9 cellular contexts compared by ENCODE assay signal in genomic region chr16:88920618-88921602, GRCh38. TPM values are rescaled to one million over a fixed set of nuclear protein-coding genes. Genes with fewer than 3 reads are reported as not detected.
DNase-seq lines count a peak whose midpoint lies in the region; ATAC-seq, FAIRE-seq and TF ChIP-seq lines count a peak whose summit lies in the region.
"Had no signal": no experiment of that assay in that cellular context is flagged by ENCODE, and none has a peak within 500 bp of the region (broad histone marks: within the 10 kb centered on the region; RNA-seq: fewer than 3 reads in every experiment).

No MANE protein-coding gene starts in this region.

- H2BK5ac ChIP-seq in H1 (ENCODE audit: low read depth, low read length): peak overlapping the region; percentile 35; the same call in 1 of the 2 replicates

- CTCF ChIA-PET in H1 (lab: Charles Lee; ENCODE audit: partially characterized antibody): interaction anchor here (1.2 kb wide), 1 partner anchor 9 kb away, joined by 3 read pairs; no protein-coding TSS in a partner anchor

- H4K20me1 ChIP-seq in DOHH2 (ENCODE audit: control insufficient read depth, insufficient read depth, low read depth, low read length) (peaks cover 31% of the 10 kb centered on the region), H1 (replicated peaks in 1 of 2; ENCODE audit: control insufficient read depth in 1 of 2, insufficient read depth in 2 of 2, low read length in 2 of 2) (peaks cover 0 to 5% of the 10 kb centered on the region in 2 experiments)

- peak; percentile 39 for DNase-seq in NB4 (ENCODE audit: low read depth)
- no peak for DNase-seq in H1 (ENCODE audit: low read depth in 1 of 2, low spot score in 2 of 2)
- peak in 3 of 5 donors; percentile 42 to 57 (median 56) for DNase-seq in ovary
- no peak for DNase-seq in HPDE6-E6E7 (ENCODE audit: extremely low spot score)
- no peak for DNase-seq in effector CD4-positive, alpha-beta T cell

- no peak overlapping the region for H3K4me3 ChIP-seq in DOHH2 (ENCODE audit: low read length)
- H3K4me3 ChIP-seq in NB4 (ENCODE audit: low read depth, low read length): no peak overlapping the region
- H3K4me3 ChIP-seq in H1 (ENCODE audit: extremely low read depth in 1 of 4, insufficient read depth in 2 of 4, low read depth in 3 of 4, low read length in 4 of 4): no peak overlapping the region
- H3K4me3 ChIP-seq in ovary: no peak overlapping the region
- H3K4me3 ChIP-seq: cardiac muscle cell had no signal

- intact Hi-C loops in ovary (cut with DNase I): no loop called here

- TF ChIP-seq CTCF in DOHH2 (IDR thresholded peaks at IDR 0.05; ENCODE audit: low read depth, low read length, poor library complexity, severe bottlenecking) (no peak), NB4 (IDR thresholded peaks at IDR 0.05; ENCODE audit: low read depth, low read length) (no peak), H1 (IDR thresholded peaks at IDR 0.05; ENCODE audit: control extremely low read depth in 1 of 3, insufficient read depth in 1 of 3, low read depth in 1 of 3, low read length in 3 of 3) (no peak), ovary (IDR thresholded peaks at IDR 0.05) (no peak)

- H3K79me2 ChIP-seq in DOHH2 (ENCODE audit: control insufficient read depth, low read length) (peaks cover 91% of the 10 kb centered on the region), H1 (ENCODE audit: control insufficient read depth in 1 of 2, insufficient read depth in 2 of 2, low read length in 2 of 2) (no peaks in the 10 kb centered on the region)

- no peak overlapping the region for H4K91ac ChIP-seq in H1 (replicated peaks; ENCODE audit: insufficient read length, low read length)

- H3K14ac ChIP-seq in H1 (ENCODE audit: insufficient read length): no peak overlapping the region

- no peaks in the 10 kb centered on the region; the same call in 1 of the 2 replicates for H3K23me2 ChIP-seq in H1 (ENCODE audit: low read depth, low read length)

- no peak overlapping the region for H2BK120ac ChIP-seq in H1 (replicated peaks; ENCODE audit: low read depth, low read length)

- no peak overlapping the region for H3K23ac ChIP-seq in H1 (ENCODE audit: insufficient read length)

- H3K4ac ChIP-seq in H1 (replicated peaks; ENCODE audit: insufficient read length, low read depth, low read length): no peak overlapping the region

- 91% methylated on average over 19 of the region's 28 CpGs; no CpG with 5 or more reads in 1 of the 2 experiments for WGBS in H1 (ENCODE audit: extremely low coverage in 1 of 2, insufficient coverage in 1 of 2, insufficient read length in 1 of 2, insufficient replicate concordance in 2 of 2, low coverage in 1 of 2, low lambda C conversion rate in 2 of 2, missing lambda C conversion rate in 1 of 2), 2 experiments
- 17 to 23% (median 19%) methylated on average over 28 of the region's 28 CpGs for WGBS in ovary, 3 donors

- no peaks in the 10 kb centered on the region for H3K27me3 ChIP-seq in DOHH2 (ENCODE audit: control insufficient read depth, low read length)
- H3K27me3 ChIP-seq in H1 (replicated peaks in 1 of 4; ENCODE audit: control insufficient read depth in 3 of 4, extremely low read depth in 1 of 4, insufficient read depth in 3 of 4, low read length in 3 of 4): no peaks in the 10 kb centered on the region
- H3K27me3 ChIP-seq in ovary: no peaks in the 10 kb centered on the region
- H3K27me3 ChIP-seq: cardiac muscle cell had no signal

- H3K79me1 ChIP-seq in H1 (ENCODE audit: low read depth, low read length): no peaks in the 10 kb centered on the region; the same call in none of the 2 replicates

- H3K56ac ChIP-seq in H1 (replicated peaks; ENCODE audit: insufficient read length, low read depth, low read length): no peak overlapping the region

- no peak for TF ChIP-seq EP300 in H1 (IDR thresholded peaks at IDR 0.05; ENCODE audit: borderline replicate concordance in 1 of 2, low read depth in 2 of 2, low read length in 2 of 2)
- no peak for TF ChIP-seq EP300 in ovary (IDR thresholded peaks at IDR 0.05)

- H4K8ac ChIP-seq in H1 (ENCODE audit: extremely low read depth, insufficient read depth, low read length): no peak overlapping the region

- H3K27ac ChIP-seq in DOHH2 (ENCODE audit: low read depth, low read length) (no peak overlapping the region), H1 (ENCODE audit: low read depth, low read length) (no peak overlapping the region), ovary (no peak overlapping the region)
- H3K27ac ChIP-seq: cardiac muscle cell had no signal

- H2AK5ac ChIP-seq in H1 (ENCODE audit: low read depth, low read length): no peak overlapping the region

- H3K4me1 ChIP-seq in DOHH2 (ENCODE audit: control insufficient read depth, low read length): peaks cover 40% of the 10 kb centered on the region
- H3K4me1 ChIP-seq in H1 (replicated peaks in 1 of 4; ENCODE audit: control insufficient read depth in 3 of 4, insufficient read depth in 4 of 4, low read length in 3 of 4): peaks cover 0 to 26% (median 15%) of the 10 kb centered on the region in 4 experiments; a peak in 5 of 7 replicates
- H3K4me1 ChIP-seq in ovary (ENCODE audit: insufficient read depth): peaks cover 3% of the 10 kb centered on the region

- no peak for TF ChIP-seq RAD21 in H1 (IDR thresholded peaks at IDR 0.05 in 1 of 2, conservative IDR thresholded peaks at IDR 0.05 in 1 of 2; ENCODE audit: low read depth in 2 of 2, low read length in 2 of 2)

- H3K4me2 ChIP-seq in DOHH2 (ENCODE audit: low read length): 0 out of 2 replicates have a peak overlapping the region, but pooled peaks have one; percentile 4
- H3K4me2 ChIP-seq in H1 (ENCODE audit: insufficient read depth in 1 of 2, low read depth in 2 of 2, low read length in 2 of 2): no peak overlapping the region

- no peaks in the 10 kb centered on the region for H3K9me2 ChIP-seq in DOHH2 (replicated peaks; ENCODE audit: control insufficient read depth, low read length)

- peak overlapping the region; percentile 81; the same call in 1 of the 2 replicates for H2BK15ac ChIP-seq in H1 (ENCODE audit: low read length)

- POLR2A ChIA-PET in H1 (lab: Charles Lee; ENCODE audit: partially characterized antibody): interaction anchor here (1.0 kb wide), 1 partner anchor 10 kb away, joined by 3 read pairs; no protein-coding TSS in a partner anchor

- H3K36me3 ChIP-seq in DOHH2 (ENCODE audit: control insufficient read depth, low read length) (peaks cover 16% of the 10 kb centered on the region), H1 (ENCODE audit: control insufficient read depth in 2 of 4, insufficient read depth in 4 of 4, low read length in 3 of 4) (no peaks in the 10 kb centered on the region), ovary (no peaks in the 10 kb centered on the region)
- H3K36me3 ChIP-seq: cardiac muscle cell had no signal

- no peak for TF ChIP-seq POLR2A in NB4 (IDR thresholded peaks at IDR 0.05; ENCODE audit: extremely low read depth, insufficient read length)
- no peak for TF ChIP-seq POLR2A in H1 (IDR thresholded peaks at IDR 0.05; ENCODE audit: control extremely low read depth in 1 of 2, low read depth in 2 of 2, low read length in 2 of 2)
- TF ChIP-seq POLR2A in ovary (IDR thresholded peaks at IDR 0.05): no peak

- H4K5ac ChIP-seq in H1 (ENCODE audit: insufficient read length, low read depth, low read length): no peak overlapping the region

- H3K9me3 ChIP-seq in DOHH2 (ENCODE audit: control insufficient read depth, insufficient read depth, low read length): peaks cover 4% of the 10 kb centered on the region; the same call in 1 of the 2 replicates
- no peaks in the 10 kb centered on the region for H3K9me3 ChIP-seq in H1 (ENCODE audit: insufficient read depth in 2 of 2, low read depth in 1 of 2, low read length in 1 of 2)
- no peaks in the 10 kb centered on the region for H3K9me3 ChIP-seq in ovary

- no peak overlapping the region for H3K18ac ChIP-seq in H1 (ENCODE audit: extremely low read depth, low read length)

- H2BK12ac ChIP-seq in H1 (ENCODE audit: low read depth, low read length): peak overlapping the region; percentile 50; the same call in 1 of the 2 replicates

- H3K9ac ChIP-seq in H1 (replicated peaks in 1 of 4; ENCODE audit: extremely low read depth in 1 of 4, low read depth in 3 of 4, low read length in 3 of 4): no peak overlapping the region

- H2BK20ac ChIP-seq in H1 (ENCODE audit: low read length): no peak overlapping the region

- ATAC-seq in HG02981 (IDR thresholded peaks at IDR 0.05; ENCODE audit: unreplicated experiment) (no peak), HG02852 (IDR thresholded peaks at IDR 0.05; ENCODE audit: unreplicated experiment) (no peak)

- no peaks in the 10 kb centered on the region for H3F3A ChIP-seq in DOHH2 (ENCODE audit: control insufficient read depth, insufficient read depth)

- FAIRE-seq in H1 (lab: Jason Lieb, UNC): no peak

- H2AFZ ChIP-seq in H1 (ENCODE audit: low read length): no peak overlapping the region

TF ChIP-seq in H1, 55 proteins besides CTCF, POLR2A, EP300 and RAD21 (continues in another document):
- no peak for TF ChIP-seq POU5F1 (IDR thresholded peaks at IDR 0.05; ENCODE audit: low read depth, low read length)
- no peak for TF ChIP-seq GABPA (IDR thresholded peaks at IDR 0.05; ENCODE audit: borderline replicate concordance, insufficient read depth, low read length)
- no peak for TF ChIP-seq CHD2 (IDR thresholded peaks at IDR 0.05; ENCODE audit: low read length)
- no peak for TF ChIP-seq EZH2 (IDR thresholded peaks at IDR 0.05; ENCODE audit: low read depth, low read length, severe bottlenecking)

RNA-seq across cellular contexts. Expression of gene PABPN1L, which starts 54.5 kb away (rescaled TPM):
- not detected in 2 replicates for total RNA-seq in H1 (2021; fragmentation: NEBNext Ultra II Directional; extraction: Animal tissue kit (Norgen Biotek cat#: 25700))
- polyA plus RNA-seq in H1 (2011; rRNA removed) (not detected in 2 replicates), ovary (under 1 TPM in 1 of 2 donors, not detected in 1; 0.25 TPM)
- not detected for polyA plus RNA-seq in H1 (2011; cell fraction: cytosol; rRNA removed)
- 0.20 TPM for polyA plus RNA-seq in H1 (2011; cell fraction: nucleus; rRNA removed)
- 0.17 TPM in 1 of 4 replicates, not detected in the others for polyA plus RNA-seq in H1 (2012, experiment 1 of 2)
- not detected for polyA plus RNA-seq in H1 (2012, experiment 2 of 2)
- polyA plus RNA-seq in H1 (2013, experiment 1 of 2): not detected
- polyA plus RNA-seq in H1 (2013, experiment 2 of 2): not detected
- polyA minus RNA-seq in H1 (2011; rRNA and poly(A)+ RNA removed): not detected in 2 replicates
- not detected for polyA minus RNA-seq in H1 (2011; cell fraction: cytosol; rRNA and poly(A)+ RNA removed)
- not detected for polyA minus RNA-seq in H1 (2011; cell fraction: nucleus; rRNA and poly(A)+ RNA removed)
- not detected for total RNA-seq in ovary
- total RNA-seq: cardiac muscle cell had no signal

RNA-seq across cellular contexts. Expression of gene CBFA2T3, which starts 56.1 kb away (rescaled TPM):
- 1.3 and 2.7 TPM in 2 replicates for total RNA-seq in H1 (2021; fragmentation: NEBNext Ultra II Directional; extraction: Animal tissue kit (Norgen Biotek cat#: 25700))
- polyA plus RNA-seq in H1 (2011; rRNA removed) (0.51 and 1.5 TPM in 2 replicates), ovary (1 to 10 TPM; 1.2 to 1.9 TPM)
- 0.62 TPM for polyA plus RNA-seq in H1 (2011; cell fraction: cytosol; rRNA removed)
- polyA plus RNA-seq in H1 (2011; cell fraction: nucleus; rRNA removed): 3.9 TPM
- 0.99 to 1.7 TPM (median 1.2 TPM) in 4 replicates for polyA plus RNA-seq in H1 (2012, experiment 1 of 2)
- polyA plus RNA-seq in H1 (2012, experiment 2 of 2): 1.1 TPM
- 1.6 TPM for polyA plus RNA-seq in H1 (2013, experiment 1 of 2)
- 1.2 TPM for polyA plus RNA-seq in H1 (2013, experiment 2 of 2)
- polyA minus RNA-seq in H1 (2011; rRNA and poly(A)+ RNA removed): 0.59 and 0.66 TPM in 2 replicates
- 2.9 TPM for polyA minus RNA-seq in H1 (2011; cell fraction: cytosol; rRNA and poly(A)+ RNA removed)
- 2.1 TPM for polyA minus RNA-seq in H1 (2011; cell fraction: nucleus; rRNA and poly(A)+ RNA removed)
- 1 to 10 TPM in 3 of 7 donors, under 1 TPM in 3, not detected in 1; 0.53 to 2.8 (median 0.96) TPM for total RNA-seq in ovary

Comparison
In these comparisons a context has a peak if more than half of its experiments do, and no peak if none do; other contexts are left out.
1. DNase-seq: peak in NB4 (single experiment) and ovary (3 of 5); none in H1 (0 of 2), HPDE6-E6E7 (single experiment) and effector CD4-positive, alpha-beta T cell (single experiment).